Comparison of ENCODE assay signal across 8 cellular contexts in genomic region chr4:2243682-2244380, GRCh38. TPM values are rescaled to one million over a fixed set of nuclear protein-coding genes. Genes with fewer than 3 reads are reported as not detected.
DNase-seq lines count a peak whose midpoint lies in the region; TF ChIP-seq lines count a peak whose summit lies in the region.

No MANE protein-coding gene starts in this region.

- H3K27me3 ChIP-seq in esophagus muscularis mucosa: no peaks in the 10 kb centered on the region

- TF ChIP-seq EP300 in esophagus muscularis mucosa (IDR thresholded peaks at IDR 0.05): no peak

- H3K4me1 Mint-ChIP-seq in osteocyte (ENCODE audit: unreplicated experiment): peaks cover 45% of the 10 kb centered on the region

- H3K9ac ChIP-seq in SK-N-MC (ENCODE audit: insufficient read length): no peak overlapping the region

- 25% methylated on average over 5 of the region's 5 CpGs for WGBS in esophagus muscularis mucosa

- no peaks in the 10 kb centered on the region for H3K9me3 ChIP-seq in SK-N-MC (ENCODE audit: low read depth, low read length)
- no peaks in the 10 kb centered on the region for H3K9me3 ChIP-seq in esophagus muscularis mucosa

- intact Hi-C loops in esophagus muscularis mucosa (cut with DNase I): loop anchor here (2.0 to 5.0 kb wide), 3 partner anchors 17 to 218 kb away; partner anchors contain the start of genes CFAP99 and ZFYVE28

- H3K27ac ChIP-seq in SK-N-MC (peak overlapping the region; percentile 77), esophagus muscularis mucosa (replicated peaks in 1 of 4) (peak overlapping the region; percentile 29 to 49 (median 40))

- H3K36me3 Mint-ChIP-seq in osteocyte (ENCODE audit: unreplicated experiment): peaks cover 4% of the 10 kb centered on the region

- H3K36me3 ChIP-seq in SK-N-MC (ENCODE audit: insufficient read depth, low read length) (peaks cover 14% of the 10 kb centered on the region), esophagus muscularis mucosa (peaks cover 5 to 25% (median 22%) of the 10 kb centered on the region in 4 donors)

- in situ Hi-C loops in GM13977 (cut with MboI; ENCODE audit: low pct_unique_long_range_greater_than_20kb, low sequenced_read_pairs, unreplicated experiment): no loop called here

- H3K4me3 ChIP-seq in AG10803 (ENCODE audit: low read length) (no peak overlapping the region), SK-N-MC (peak overlapping the region; percentile 18; the same call in 1 of the 2 replicates), esophagus muscularis mucosa (no peak overlapping the region)

- H3K4me1 ChIP-seq in esophagus muscularis mucosa: peaks cover 43 to 69% (median 62%) of the 10 kb centered on the region in 4 donors

- DNase-seq in AG10803 (ENCODE audit: low read depth) (peak; percentile 35), GM13977 (ENCODE audit: low spot score) (peak; percentile 44), SK-N-MC (ENCODE audit: low read depth, low spot score) (no peak), esophagus muscularis mucosa (ENCODE audit: extremely low spot score) (no peak), osteocyte (ENCODE audit: extremely low spot score, unreplicated experiment) (no peak), NCI-H1105 treated with DMSO at 0.1 percent for 48 hours (lab: John Stamatoyannopoulos, UW) (no peak)
- no peak for DNase-seq in effector CD8-positive, alpha-beta T cell (lab: John Stamatoyannopoulos, UW)
- no peak for DNase-seq in stimulated activated CD4-positive, alpha-beta T cell treated with anti-CD3 and anti-CD28 coated beads, Interleukin-4, amount 100 ng/mL, for 24 hours

- TF ChIP-seq POLR2A in esophagus muscularis mucosa (IDR thresholded peaks at IDR 0.05; ENCODE audit: low read depth): no peak

- no peaks in the 10 kb centered on the region for H3K27me3 Mint-ChIP-seq in osteocyte (ENCODE audit: unreplicated experiment)

- peak overlapping the region; percentile 45 for H3K27ac Mint-ChIP-seq in osteocyte (ENCODE audit: unreplicated experiment)

- H3K9me3 Mint-ChIP-seq in osteocyte (ENCODE audit: unreplicated experiment): no peaks in the 10 kb centered on the region

- TF ChIP-seq CTCF in AG10803 (conservative IDR thresholded peaks at IDR 0.05; ENCODE audit: low read length) (peak; percentile 35), GM13977 (IDR thresholded peaks at IDR 0.05; ENCODE audit: extremely low read depth, insufficient read depth, missing control alignments) (peak; percentile 36), esophagus muscularis mucosa (IDR thresholded peaks at IDR 0.05) (peak in 1 of 3 experiments; percentile 29), osteocyte (IDR thresholded peaks at IDR 0.05) (peak; percentile 43)

- H3K4me3 Mint-ChIP-seq in osteocyte (ENCODE audit: unreplicated experiment): peak overlapping the region; percentile 39

RNA-seq across cellular contexts. Expression of gene HAUS3, which starts 1.9 kb away (rescaled TPM):
- total RNA-seq in esophagus muscularis mucosa: 10 to 100 TPM in 3 of 4 donors, 1 to 10 TPM in 1; 9.9 to 14.1 (median 11.3) TPM
- total RNA-seq in osteocyte: 10.2 and 11.7 TPM in 2 replicates

RNA-seq across cellular contexts. Expression of gene POLN, which starts 1.9 kb away (rescaled TPM):
- total RNA-seq in esophagus muscularis mucosa (1 to 10 TPM; 1.2 to 3.3 (median 2.7) TPM), osteocyte (3.8 and 4.2 TPM in 2 replicates)

RNA-seq across cellular contexts. Expression of gene MXD4, which starts 18.1 kb away (rescaled TPM):
- total RNA-seq in esophagus muscularis mucosa (10 to 100 TPM; 38.8 to 86.4 (median 59.2) TPM), osteocyte (74.9 and 81.5 TPM in 2 replicates)

Comparison
In these comparisons a context has a peak if more than half of its experiments do, and no peak if none do; other contexts are left out.
1. DNase-seq: peak in AG10803 (single experiment) and GM13977 (single experiment); none in SK-N-MC (single experiment), esophagus muscularis mucosa (single experiment), osteocyte (single experiment), NCI-H1105 treated with DMSO at 0.1 percent for 48 hours (single experiment), effector CD8-positive, alpha-beta T cell (single experiment) and stimulated activated CD4-positive, alpha-beta T cell treated with anti-CD3 and anti-CD28 coated beads, Interleukin-4, amount 100 ng/mL, for 24 hours (single experiment).